In genomic region chr9:10146517-10147331, GRCh38 we compare ENCODE assay signal across 17 cellular contexts.
DNase-seq lines count a peak whose midpoint lies in the region; ATAC-seq, FAIRE-seq and TF ChIP-seq lines count a peak whose summit lies in the region.
"Had no signal": no experiment of that assay in that cellular context is flagged by ENCODE, and none has a peak within 500 bp of the region (broad histone marks: within the 10 kb centered on the region; RNA-seq: fewer than 3 reads in every experiment).

No MANE protein-coding gene starts in this region.

- no peaks in the 10 kb centered on the region for H3K9me1 ChIP-seq in keratinocyte (ENCODE audit: control insufficient read depth, extremely low read depth, insufficient read depth, low read length)

- DNase-seq in Right ventricle myocardium inferior (ENCODE audit: missing footprints) (no peak), right atrium auricular region (ENCODE audit: low spot score) (no peak), NCI-H446 treated with DMSO at 0.1 percent for 48 hours (lab: John Stamatoyannopoulos, UW) (peak; percentile 69), keratinocyte (ENCODE audit: low read depth, low spot score) (no peak), pancreas (peak in 1 of 6 donors; percentile 19), H54 (ENCODE audit: insufficient read length, low spot score) (no peak), progenitor cell of endocrine pancreas (ENCODE audit: low spot score, unreplicated experiment) (no peak)
- DNase-seq: 8988T; AML-193; Caco-2; CD8-positive, alpha-beta memory T cell; DND-41; GDM1; GOT3 had no signal

- TF ChIP-seq CTCF in right atrium auricular region (IDR thresholded peaks at IDR 0.05) (no peak), keratinocyte (optimal IDR thresholded peaks at IDR 0.05 in 1 of 3, IDR thresholded peaks at IDR 0.05 in 1 of 3, conservative IDR thresholded peaks at IDR 0.05 in 1 of 3; ENCODE audit: extremely low read depth in 1 of 3, insufficient read depth in 2 of 3, low read length in 3 of 3) (no peak), pancreas (IDR thresholded peaks at IDR 0.05) (no peak), progenitor cell of endocrine pancreas (IDR thresholded peaks at IDR 0.05; ENCODE audit: unreplicated experiment) (no peak)

- H3K36me3 ChIP-seq in right atrium auricular region, result no peaks in the 10 kb centered on the region
- H3K36me3 ChIP-seq in keratinocyte (ENCODE audit: control insufficient read depth in 2 of 2, extremely low read depth in 1 of 2, insufficient read depth in 2 of 2, low read length in 2 of 2), result no peaks in the 10 kb centered on the region
- no peaks in the 10 kb centered on the region for H3K36me3 ChIP-seq in pancreas
- H3K36me3 ChIP-seq: BLaER1, HAP-1 had no signal

- TF ChIP-seq POLR2A in H54 (IDR thresholded peaks at IDR 0.05; ENCODE audit: low read depth, low read length), result no peak

- no peak overlapping the region for H3K4me3 ChIP-seq in right atrium auricular region
- H3K4me3 ChIP-seq in keratinocyte (ENCODE audit: control insufficient read depth in 2 of 3, extremely low read depth in 1 of 3, insufficient read depth in 2 of 3, low read depth in 1 of 3, low read length in 3 of 3), result no peak overlapping the region
- H3K4me3 ChIP-seq in pancreas, result no peak overlapping the region
- H3K4me3 ChIP-seq: BLaER1, HAP-1 had no signal

- H3K27me3 ChIP-seq in right atrium auricular region (no peaks in the 10 kb centered on the region), keratinocyte (ENCODE audit: control insufficient read depth, extremely low read depth, insufficient read depth, low read length) (no peaks in the 10 kb centered on the region), pancreas (no peaks in the 10 kb centered on the region)
- H3K27me3 ChIP-seq: BLaER1 had no signal

- no peaks in the 10 kb centered on the region for H3K9me3 Mint-ChIP-seq in progenitor cell of endocrine pancreas (ENCODE audit: low read depth)

- FAIRE-seq in keratinocyte (lab: Jason Lieb, UNC) (no peak), pancreas (lab: Jason Lieb, UNC) (no peak), H54 (lab: Jason Lieb, UNC) (no peak)
- FAIRE-seq: GM12892 had no signal

- H3K27ac Mint-ChIP-seq in progenitor cell of endocrine pancreas, result no peak overlapping the region
- H3K27ac Mint-ChIP-seq: CD8-positive, alpha-beta memory T cell had no signal

- H3K27ac ChIP-seq in right atrium auricular region, result no peak overlapping the region
- no peak overlapping the region for H3K27ac ChIP-seq in keratinocyte (ENCODE audit: control insufficient read depth, insufficient read depth, low read length)
- peak overlapping the region in 1 of 4 donors; percentile 46 for H3K27ac ChIP-seq in pancreas
- H3K27ac ChIP-seq: BLaER1 had no signal

- no peaks in the 10 kb centered on the region for H3K36me3 Mint-ChIP-seq in progenitor cell of endocrine pancreas (ENCODE audit: insufficient read depth)
- H3K36me3 Mint-ChIP-seq: CD8-positive, alpha-beta memory T cell had no signal

- H3K4me1 ChIP-seq in right atrium auricular region (no peaks in the 10 kb centered on the region), keratinocyte (ENCODE audit: control insufficient read depth, extremely low read depth, insufficient read depth, low read length) (no peaks in the 10 kb centered on the region), pancreas (peaks cover 0 to 10% (median 9%) of the 10 kb centered on the region in 3 donors)
- H3K4me1 ChIP-seq: BLaER1, Caco-2, HAP-1 had no signal

- intact Hi-C loops in Right ventricle myocardium inferior (cut with DNase I) (loop anchor here (5.0 kb wide), 1 partner anchor 66 kb away; no protein-coding TSS in a partner anchor), pancreas (cut with DNase I) (no loop called here)

- 26 to 27% methylated on average over 8 of the region's 8 CpGs for WGBS in pancreas, 2 donors

- peaks cover 6% of the 10 kb centered on the region for H3K4me1 Mint-ChIP-seq in progenitor cell of endocrine pancreas (ENCODE audit: low read depth)
- H3K4me1 Mint-ChIP-seq: CD8-positive, alpha-beta memory T cell had no signal

- dilution Hi-C loops in keratinocyte (cut with MboI; ENCODE audit: extremely low pct_ligation_motif_present, low sequenced_read_pairs), result no loop called here

- ATAC-seq in Right ventricle myocardium inferior, result peak; percentile 31
- ATAC-seq in pancreas, result peak; percentile 75 to 91 (median 86)

- no peaks in the 10 kb centered on the region for H3K79me2 ChIP-seq in keratinocyte (ENCODE audit: control insufficient read depth, insufficient read depth, low read length)

- H3K9ac ChIP-seq in keratinocyte (ENCODE audit: control insufficient read depth, extremely low read depth, insufficient read depth, low read length), result no peak overlapping the region
- H3K9ac ChIP-seq: BLaER1 had no signal

- no peak overlapping the region for H3K4me2 ChIP-seq in keratinocyte (ENCODE audit: control insufficient read depth, extremely low read depth, insufficient read depth, low read depth, low read length)
- H3K4me2 ChIP-seq: BLaER1 had no signal

- no peaks in the 10 kb centered on the region for H3K27me3 Mint-ChIP-seq in progenitor cell of endocrine pancreas
- H3K27me3 Mint-ChIP-seq: CD8-positive, alpha-beta memory T cell had no signal

- no peak overlapping the region for H3K4me3 Mint-ChIP-seq in progenitor cell of endocrine pancreas (ENCODE audit: low read depth)
- H3K4me3 Mint-ChIP-seq: CD8-positive, alpha-beta memory T cell had no signal

- H2AFZ ChIP-seq in keratinocyte (ENCODE audit: control insufficient read depth, low read length), result peak overlapping the region; percentile 9

- H3K9me3 ChIP-seq in right atrium auricular region, result peaks cover 0 to 4% of the 10 kb centered on the region in 2 donors
- H3K9me3 ChIP-seq in keratinocyte (ENCODE audit: control insufficient read depth, low read depth, low read length), result no peaks in the 10 kb centered on the region
- H3K9me3 ChIP-seq in pancreas, result no peaks in the 10 kb centered on the region
- H3K9me3 ChIP-seq: BLaER1, Caco-2, HAP-1 had no signal

- H4K20me1 ChIP-seq in keratinocyte (ENCODE audit: control insufficient read depth, extremely low read depth, insufficient read depth, low read length), result no peaks in the 10 kb centered on the region
- H4K20me1 ChIP-seq: BLaER1 had no signal
